19 cellular contexts compared by ENCODE assay signal in genomic region chr17:47736501-47737211, GRCh38. TPM values are rescaled to one million over a fixed set of nuclear protein-coding genes. Genes with fewer than 3 reads are reported as not detected.
DNase-seq lines count a peak whose midpoint lies in the region; ATAC-seq and TF ChIP-seq lines count a peak whose summit lies in the region.
"Had no signal": no experiment of that assay in that cellular context is flagged by ENCODE, and none has a peak within 500 bp of the region (broad histone marks: within the 10 kb centered on the region; RNA-seq: fewer than 3 reads in every experiment).

No MANE protein-coding gene starts in this region.

- no peak for TF ChIP-seq POLR2A in spleen (IDR thresholded peaks at IDR 0.05)

- TF ChIP-seq CTCF in chondrocyte (IDR thresholded peaks at IDR 0.05), result no peak
- TF ChIP-seq CTCF in spleen (IDR thresholded peaks at IDR 0.05 in 8 of 11, conservative IDR thresholded peaks at IDR 0.05 in 3 of 11), result no peak

- H3K27ac Mint-ChIP-seq in activated CD4-positive, alpha-beta T cell treated with anti-CD3 and anti-CD28 coated beads for 36 hours, result peak overlapping the region; percentile 98
- H3K27ac Mint-ChIP-seq in T-cell (peak overlapping the region; percentile 89 to 98), chondrocyte (ENCODE audit: unreplicated experiment) (no peak overlapping the region)

- H3K4me3 Mint-ChIP-seq in activated CD4-positive, alpha-beta T cell treated with anti-CD3 and anti-CD28 coated beads for 36 hours, result peak overlapping the region; percentile 93
- H3K4me3 Mint-ChIP-seq in T-cell, result peak overlapping the region; percentile 87 to 99 (median 98)
- no peak overlapping the region for H3K4me3 Mint-ChIP-seq in chondrocyte (ENCODE audit: unreplicated experiment)

- 68 to 82% (median 71%) methylated on average over 15 of the region's 15 CpGs for WGBS in spleen, 5 donors

- H3K27me3 Mint-ChIP-seq in activated CD4-positive, alpha-beta T cell treated with anti-CD3 and anti-CD28 coated beads for 36 hours, result no peaks in the 10 kb centered on the region
- H3K27me3 Mint-ChIP-seq in T-cell (peaks cover 4 to 7% of the 10 kb centered on the region in 2 donors), chondrocyte (ENCODE audit: low read depth) (peaks cover 45% of the 10 kb centered on the region)

- no peaks in the 10 kb centered on the region for H3K36me3 ChIP-seq in spleen
- H3K36me3 ChIP-seq: tibial nerve had no signal

- H3K9me3 ChIP-seq in spleen, result no peaks in the 10 kb centered on the region
- H3K9me3 ChIP-seq: psoas muscle, tibial nerve had no signal

- CTCF ChIA-PET in activated CD4-positive, alpha-beta T cell treated with anti-CD3 and anti-CD28 coated beads for 36 hours (lab: Charles Lee), result interaction anchor here (1.2 to 9.4 kb wide), 4 partner anchors 18 to 72 kb away, joined by 4 to 112 read pairs (median 6); no protein-coding TSS in a partner anchor
- CTCF ChIA-PET in T-cell (lab: Charles Lee), result interaction anchor here in 1 of 2 donors (0.6 kb wide), 1 partner anchor 67 kb away, joined by 3 read pairs; no protein-coding TSS in a partner anchor

- peaks cover 0 to 33% (median 21%) of the 10 kb centered on the region in 7 donors for H3K27me3 ChIP-seq in spleen (replicated peaks in 1 of 7)

- peaks cover 65% of the 10 kb centered on the region for H3K36me3 Mint-ChIP-seq in activated CD4-positive, alpha-beta T cell treated with anti-CD3 and anti-CD28 coated beads for 36 hours (ENCODE audit: low read depth)
- no peaks in the 10 kb centered on the region for H3K36me3 Mint-ChIP-seq in T-cell
- no peaks in the 10 kb centered on the region for H3K36me3 Mint-ChIP-seq in chondrocyte (ENCODE audit: low read depth)

- no peaks in the 10 kb centered on the region for H3K9me3 Mint-ChIP-seq in activated CD4-positive, alpha-beta T cell treated with anti-CD3 and anti-CD28 coated beads for 36 hours (ENCODE audit: low read depth)
- H3K9me3 Mint-ChIP-seq in T-cell, result no peaks in the 10 kb centered on the region
- H3K9me3 Mint-ChIP-seq in chondrocyte (ENCODE audit: low read depth), result no peaks in the 10 kb centered on the region

- intact Hi-C loops in activated CD4-positive, alpha-beta T cell treated with anti-CD3 and anti-CD28 coated beads for 36 hours (cut with DNase I, micrococcal nuclease), result loop anchor here in 1 of 2 experiments (5.0 kb wide), 1 partner anchor 66 kb away; no protein-coding TSS in a partner anchor
- intact Hi-C loops in spleen (cut with DNase I; ENCODE audit: low total_unique reads), result no loop called here

- no peak for ATAC-seq in activated CD4-positive, alpha-beta T cell treated with anti-CD3 and anti-CD28 coated beads for 36 hours
- ATAC-seq in T-cell (replicated peaks in 1 of 4) (no peak), HG02852 (IDR thresholded peaks at IDR 0.05; ENCODE audit: unreplicated experiment) (no peak)
- ATAC-seq: Panc1, psoas muscle had no signal

- DNase-seq in activated CD4-positive, alpha-beta T cell treated with anti-CD3 and anti-CD28 coated beads for 36 hours, result peak; percentile 5
- no peak for DNase-seq in activated CD4-positive, alpha-beta T cell treated with anti-CD3 and anti-CD28 coated beads, Interleukin-2, amount 50 U/mL, for 1 hour
- DNase-seq in T-cell (no peak), chondrocyte (ENCODE audit: low spot score) (peak; percentile 35), spleen (peak; percentile 53), HT-29 (ENCODE audit: low spot score) (no peak), GOT3 (lab: John Stamatoyannopoulos, UW) (no peak)
- DNase-seq: amygdala, kidney, MM.1S, NCI-H2029, NCI-H526, psoas muscle, SW 1271 had no signal

- peak overlapping the region in 3 of 8 donors; percentile 58 to 81 (median 69) for H3K4me3 ChIP-seq in spleen
- H3K4me3 ChIP-seq: psoas muscle, tibial nerve had no signal

- peaks cover 56% of the 10 kb centered on the region for H3K4me1 Mint-ChIP-seq in activated CD4-positive, alpha-beta T cell treated with anti-CD3 and anti-CD28 coated beads for 36 hours
- peaks cover 38 to 62% (median 47%) of the 10 kb centered on the region in 3 donors for H3K4me1 Mint-ChIP-seq in T-cell
- peaks cover 3% of the 10 kb centered on the region for H3K4me1 Mint-ChIP-seq in chondrocyte (ENCODE audit: low read depth)

- POLR2A ChIA-PET in activated CD4-positive, alpha-beta T cell treated with anti-CD3 and anti-CD28 coated beads for 36 hours (lab: Charles Lee), result interaction anchor here (0.5 to 1.2 kb wide), 3 partner anchors 10 to 36 kb away, joined by 3 read pairs; no protein-coding TSS in a partner anchor
- POLR2A ChIA-PET in T-cell (lab: Charles Lee), result no interaction called here

- peaks cover 0 to 78% (median 29%) of the 10 kb centered on the region in 6 donors for H3K4me1 ChIP-seq in spleen

- peak overlapping the region in 6 of 8 donors; percentile 11 to 91 (median 86) for H3K27ac ChIP-seq in spleen
- H3K27ac ChIP-seq: psoas muscle, tibial nerve had no signal

RNA-seq across cellular contexts. Expression of gene TBX21, which starts 3.6 kb away (rescaled TPM):
- 10 to 100 TPM; 73.4 to 76.8 TPM for total RNA-seq in activated CD4-positive, alpha-beta T cell treated with anti-CD3 and anti-CD28 coated beads for 36 hours
- 10 to 100 TPM in 4 of 5 donors, 1 to 10 TPM in 1; 7.9 to 37.3 (median 20.8) TPM for total RNA-seq in T-cell
- not detected in 3 replicates for total RNA-seq in chondrocyte
- 10 to 100 TPM; 10.4 to 21.7 (median 12.2) TPM for total RNA-seq in spleen
- polyA plus RNA-seq in spleen, result 1 to 10 TPM; 2.6 to 8.3 (median 3.8) TPM
- total RNA-seq in HT-29 (2014; rRNA removed; shearing (Covaris generic)), result not detected in 2 replicates
- total RNA-seq: epithelial cell of proximal tubule, G401 had no signal

RNA-seq across cellular contexts. Expression of gene TBKBP1, which starts 42.7 kb away (rescaled TPM):
- 10 to 100 TPM; 21.8 to 23.1 TPM for total RNA-seq in activated CD4-positive, alpha-beta T cell treated with anti-CD3 and anti-CD28 coated beads for 36 hours
- 10 to 100 TPM in 1 of 5 donors, 1 to 10 TPM in 4; 4.5 to 20.5 (median 7.2) TPM for total RNA-seq in T-cell
- 11.3 to 13.6 TPM (median 12.6 TPM) in 3 replicates for total RNA-seq in chondrocyte
- total RNA-seq in spleen, result 10 to 100 TPM; 11.6 to 28.0 (median 19.6) TPM
- polyA plus RNA-seq in spleen, result 10 to 100 TPM in 2 of 3 donors, 1 to 10 TPM in 1; 3.8 to 25.7 (median 10.2) TPM
- total RNA-seq in HT-29 (2014; rRNA removed; shearing (Covaris generic)), result 0.18 and 0.20 TPM in 2 replicates

Comparison
In these comparisons a context has a peak if more than half of its experiments do, and no peak if none do; other contexts are left out.
1. DNase-seq: peak in activated CD4-positive, alpha-beta T cell treated with anti-CD3 and anti-CD28 coated beads for 36 hours (single experiment), chondrocyte (single experiment) and spleen (single experiment); none in activated CD4-positive, alpha-beta T cell treated with anti-CD3 and anti-CD28 coated beads, Interleukin-2, amount 50 U/mL, for 1 hour (single experiment), T-cell (0 of 34), HT-29 (single experiment) and GOT3 (single experiment).